In the genomic region with DNA sequence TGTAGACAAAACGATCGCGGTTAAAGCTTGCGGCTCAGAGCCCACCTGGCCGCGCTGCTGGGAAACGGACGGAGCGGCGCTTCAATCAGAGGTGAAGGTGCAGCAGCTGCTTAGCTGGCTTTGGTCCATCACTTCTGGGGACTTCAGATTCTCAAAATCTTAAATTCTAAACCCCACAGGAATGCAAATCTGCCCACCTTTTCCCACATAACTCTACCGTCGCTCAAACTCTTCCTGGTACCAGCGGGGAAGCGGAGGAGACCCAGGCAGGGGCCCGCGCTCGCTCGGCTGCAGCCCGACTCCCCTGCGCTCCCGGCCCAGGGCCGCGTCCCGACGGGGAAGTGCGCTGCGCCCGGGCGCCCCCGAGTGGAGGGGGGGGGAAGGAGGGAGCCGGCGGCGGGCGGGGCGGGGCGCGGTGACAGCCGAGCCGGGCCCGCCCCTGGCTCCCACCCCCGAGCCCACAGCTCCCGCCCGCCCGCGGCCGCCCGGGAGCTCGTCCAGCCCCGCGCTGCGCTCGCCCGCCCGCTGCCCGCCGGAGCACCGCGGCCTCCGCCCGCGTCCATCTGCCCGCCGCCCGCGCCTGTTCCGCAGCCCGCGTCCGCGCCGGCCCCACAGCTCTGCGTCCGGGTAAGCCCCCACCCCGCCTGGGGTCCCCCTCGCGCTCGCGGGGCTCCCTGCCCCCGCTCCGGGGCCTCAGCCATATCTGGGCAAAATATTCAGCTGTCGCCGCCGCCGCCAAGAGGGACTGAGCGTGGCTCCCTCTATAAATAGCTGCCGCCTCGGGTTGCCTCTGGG, we compare ENCODE assay signal across 2 cellular contexts.
TF ChIP-seq lines count a peak whose summit lies in the region.

Gene TMOD1, plus strand, starts transcription at position 490 of the 795 bp plus-strand sequence. CDS start 22,523 bp downstream, outside the sequence.

TF ChIP-seq in HEK293, 187 proteins besides CTCF, POLR2A, EP300 and RAD21 (continued from another document and continues in another):
- TF ChIP-seq ZBTB21 (tag by site-specific recombination; IDR thresholded peaks at IDR 0.05) (no peak), ZNF394 (tag by site-specific recombination; IDR thresholded peaks at IDR 0.05; ENCODE audit: borderline replicate concordance) (no peak), ZNF792 (tag by site-specific recombination; IDR thresholded peaks at IDR 0.05) (no peak), ZNF239 (tag by site-specific recombination; IDR thresholded peaks at IDR 0.05) (no peak), ZNF280C (tag by site-specific recombination; IDR thresholded peaks at IDR 0.05) (no peak), MZF1 (tag by site-specific recombination; IDR thresholded peaks at IDR 0.05; ENCODE audit: borderline replicate concordance) (no peak), ZNF677 (tag by site-specific recombination; IDR thresholded peaks at IDR 0.05) (no peak), ZNF776 (tag by site-specific recombination; IDR thresholded peaks at IDR 0.05; ENCODE audit: borderline replicate concordance) (no peak), ZNF701 (tag by site-specific recombination; IDR thresholded peaks at IDR 0.05) (no peak), ZNF521 (tag by site-specific recombination; IDR thresholded peaks at IDR 0.05) (no peak), ZEB2 (tag by site-specific recombination; IDR thresholded peaks at IDR 0.05) (peak; percentile 49; the same call in 1 of the 2 replicates), ZNF777 (tag by site-specific recombination; IDR thresholded peaks at IDR 0.05; ENCODE audit: borderline replicate concordance) (no peak), ZNF335 (tag by site-specific recombination; conservative IDR thresholded peaks at IDR 0.05) (peak; percentile 65), ZNF473 (tag by site-specific recombination; IDR thresholded peaks at IDR 0.05) (no peak), GLI2 (tag by site-specific recombination; IDR thresholded peaks at IDR 0.05; ENCODE audit: borderline replicate concordance, low read depth) (no peak), ZNF664 (tag by site-specific recombination; IDR thresholded peaks at IDR 0.05) (no peak), ZNF692 (tag by site-specific recombination; IDR thresholded peaks at IDR 0.05) (no peak), ZNF830 (tag by site-specific recombination; IDR thresholded peaks at IDR 0.05; ENCODE audit: low read depth) (no peak), ZNF585B (tag by site-specific recombination; IDR thresholded peaks at IDR 0.05) (0 out of 2 replicates have a peak, but pooled peaks have one; percentile 6), FEZF1 (tag by site-specific recombination; IDR thresholded peaks at IDR 0.05) (no peak), ZIC2 (tag by site-specific recombination; IDR thresholded peaks at IDR 0.05) (peak; percentile 34; the same call in 1 of the 2 replicates), ZBTB48 (tag by site-specific recombination; IDR thresholded peaks at IDR 0.05) (no peak)
- TF ChIP-seq, protein P1, sequence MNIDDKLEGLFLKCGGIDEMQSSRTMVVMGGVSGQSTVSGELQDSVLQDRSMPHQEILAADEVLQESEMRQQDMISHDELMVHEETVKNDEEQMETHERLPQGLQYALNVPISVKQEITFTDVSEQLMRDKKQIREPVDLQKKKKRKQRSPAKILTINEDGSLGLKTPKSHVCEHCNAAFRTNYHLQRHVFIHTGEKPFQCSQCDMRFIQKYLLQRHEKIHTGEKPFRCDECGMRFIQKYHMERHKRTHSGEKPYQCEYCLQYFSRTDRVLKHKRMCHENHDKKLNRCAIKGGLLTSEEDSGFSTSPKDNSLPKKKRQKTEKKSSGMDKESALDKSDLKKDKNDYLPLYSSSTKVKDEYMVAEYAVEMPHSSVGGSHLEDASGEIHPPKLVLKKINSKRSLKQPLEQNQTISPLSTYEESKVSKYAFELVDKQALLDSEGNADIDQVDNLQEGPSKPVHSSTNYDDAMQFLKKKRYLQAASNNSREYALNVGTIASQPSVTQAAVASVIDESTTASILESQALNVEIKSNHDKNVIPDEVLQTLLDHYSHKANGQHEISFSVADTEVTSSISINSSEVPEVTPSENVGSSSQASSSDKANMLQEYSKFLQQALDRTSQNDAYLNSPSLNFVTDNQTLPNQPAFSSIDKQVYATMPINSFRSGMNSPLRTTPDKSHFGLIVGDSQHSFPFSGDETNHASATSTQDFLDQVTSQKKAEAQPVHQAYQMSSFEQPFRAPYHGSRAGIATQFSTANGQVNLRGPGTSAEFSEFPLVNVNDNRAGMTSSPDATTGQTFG (tag by site-specific recombination; IDR thresholded peaks at IDR 0.05; ENCODE audit: borderline replicate concordance): no peak
- TF ChIP-seq, protein P2, sequence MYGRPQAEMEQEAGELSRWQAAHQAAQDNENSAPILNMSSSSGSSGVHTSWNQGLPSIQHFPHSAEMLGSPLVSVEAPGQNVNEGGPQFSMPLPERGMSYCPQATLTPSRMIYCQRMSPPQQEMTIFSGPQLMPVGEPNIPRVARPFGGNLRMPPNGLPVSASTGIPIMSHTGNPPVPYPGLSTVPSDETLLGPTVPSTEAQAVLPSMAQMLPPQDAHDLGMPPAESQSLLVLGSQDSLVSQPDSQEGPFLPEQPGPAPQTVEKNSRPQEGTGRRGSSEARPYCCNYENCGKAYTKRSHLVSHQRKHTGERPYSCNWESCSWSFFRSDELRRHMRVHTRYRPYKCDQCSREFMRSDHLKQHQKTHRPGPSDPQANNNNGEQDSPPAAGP (tag by site-specific recombination; IDR thresholded peaks at IDR 0.05): no peak

TF ChIP-seq in HepG2, 621 proteins besides CTCF, POLR2A, EP300 and RAD21 (continued from another document and continues in another):
- TF ChIP-seq, protein P3, sequence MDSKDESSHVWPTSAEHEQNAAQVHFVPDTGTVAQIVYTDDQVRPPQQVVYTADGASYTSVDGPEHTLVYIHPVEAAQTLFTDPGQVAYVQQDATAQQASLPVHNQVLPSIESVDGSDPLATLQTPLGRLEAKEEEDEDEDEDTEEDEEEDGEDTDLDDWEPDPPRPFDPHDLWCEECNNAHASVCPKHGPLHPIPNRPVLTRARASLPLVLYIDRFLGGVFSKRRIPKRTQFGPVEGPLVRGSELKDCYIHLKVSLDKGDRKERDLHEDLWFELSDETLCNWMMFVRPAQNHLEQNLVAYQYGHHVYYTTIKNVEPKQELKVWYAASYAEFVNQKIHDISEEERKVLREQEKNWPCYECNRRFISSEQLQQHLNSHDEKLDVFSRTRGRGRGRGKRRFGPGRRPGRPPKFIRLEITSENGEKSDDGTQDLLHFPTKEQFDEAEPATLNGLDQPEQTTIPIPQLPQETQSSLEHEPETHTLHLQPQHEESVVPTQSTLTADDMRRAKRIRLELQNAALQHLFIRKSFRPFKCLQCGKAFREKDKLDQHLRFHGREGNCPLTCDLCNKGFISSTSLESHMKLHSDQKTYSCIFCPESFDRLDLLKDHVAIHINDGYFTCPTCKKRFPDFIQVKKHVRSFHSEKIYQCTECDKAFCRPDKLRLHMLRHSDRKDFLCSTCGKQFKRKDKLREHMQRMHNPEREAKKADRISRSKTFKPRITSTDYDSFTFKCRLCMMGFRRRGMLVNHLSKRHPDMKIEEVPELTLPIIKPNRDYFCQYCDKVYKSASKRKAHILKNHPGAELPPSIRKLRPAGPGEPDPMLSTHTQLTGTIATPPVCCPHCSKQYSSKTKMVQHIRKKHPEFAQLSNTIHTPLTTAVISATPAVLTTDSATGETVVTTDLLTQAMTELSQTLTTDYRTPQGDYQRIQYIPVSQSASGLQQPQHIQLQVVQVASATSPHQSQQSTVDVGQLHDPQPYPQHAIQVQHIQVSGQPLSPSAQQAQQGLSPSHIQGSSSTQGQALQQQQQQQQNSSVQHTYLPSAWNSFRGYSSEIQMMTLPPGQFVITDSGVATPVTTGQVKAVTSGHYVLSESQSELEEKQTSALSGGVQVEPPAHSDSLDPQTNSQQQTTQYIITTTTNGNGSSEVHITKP (CRISPR knock-in tag; IDR thresholded peaks at IDR 0.05; ENCODE audit: low read depth): 0 out of 2 replicates have a peak, but pooled peaks have one; percentile 48
- TF ChIP-seq ZNF275 (CRISPR knock-in tag; IDR thresholded peaks at IDR 0.05; ENCODE audit: borderline replicate concordance): no peak
- TF ChIP-seq, protein P4, sequence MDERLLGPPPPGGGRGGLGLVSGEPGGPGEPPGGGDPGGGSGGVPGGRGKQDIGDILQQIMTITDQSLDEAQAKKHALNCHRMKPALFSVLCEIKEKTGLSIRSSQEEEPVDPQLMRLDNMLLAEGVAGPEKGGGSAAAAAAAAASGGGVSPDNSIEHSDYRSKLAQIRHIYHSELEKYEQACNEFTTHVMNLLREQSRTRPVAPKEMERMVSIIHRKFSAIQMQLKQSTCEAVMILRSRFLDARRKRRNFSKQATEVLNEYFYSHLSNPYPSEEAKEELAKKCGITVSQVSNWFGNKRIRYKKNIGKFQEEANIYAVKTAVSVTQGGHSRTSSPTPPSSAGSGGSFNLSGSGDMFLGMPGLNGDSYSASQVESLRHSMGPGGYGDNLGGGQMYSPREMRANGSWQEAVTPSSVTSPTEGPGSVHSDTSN (CRISPR knock-in tag; IDR thresholded peaks at IDR 0.05): no peak
- TF ChIP-seq STAT6 (CRISPR knock-in tag; IDR thresholded peaks at IDR 0.05; ENCODE audit: borderline replicate concordance): no peak
- no peak for TF ChIP-seq RBFOX2 (IDR thresholded peaks at IDR 0.05; ENCODE audit: low read depth, low read length)
- TF ChIP-seq, protein P5, sequence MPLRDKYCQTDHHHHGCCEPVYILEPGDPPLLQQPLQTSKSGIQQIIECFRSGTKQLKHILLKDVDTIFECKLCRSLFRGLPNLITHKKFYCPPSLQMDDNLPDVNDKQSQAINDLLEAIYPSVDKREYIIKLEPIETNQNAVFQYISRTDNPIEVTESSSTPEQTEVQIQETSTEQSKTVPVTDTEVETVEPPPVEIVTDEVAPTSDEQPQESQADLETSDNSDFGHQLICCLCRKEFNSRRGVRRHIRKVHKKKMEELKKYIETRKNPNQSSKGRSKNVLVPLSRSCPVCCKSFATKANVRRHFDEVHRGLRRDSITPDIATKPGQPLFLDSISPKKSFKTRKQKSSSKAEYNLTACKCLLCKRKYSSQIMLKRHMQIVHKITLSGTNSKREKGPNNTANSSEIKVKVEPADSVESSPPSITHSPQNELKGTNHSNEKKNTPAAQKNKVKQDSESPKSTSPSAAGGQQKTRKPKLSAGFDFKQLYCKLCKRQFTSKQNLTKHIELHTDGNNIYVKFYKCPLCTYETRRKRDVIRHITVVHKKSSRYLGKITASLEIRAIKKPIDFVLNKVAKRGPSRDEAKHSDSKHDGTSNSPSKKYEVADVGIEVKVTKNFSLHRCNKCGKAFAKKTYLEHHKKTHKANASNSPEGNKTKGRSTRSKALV (CRISPR knock-in tag; IDR thresholded peaks at IDR 0.05): peak; percentile 25; the same call in 1 of the 2 replicates
- no peak for TF ChIP-seq HOXA5 (CRISPR knock-in tag; IDR thresholded peaks at IDR 0.05)
- no peak for TF ChIP-seq MYC (CRISPR knock-in tag; IDR thresholded peaks at IDR 0.05; ENCODE audit: borderline replicate concordance)
- no peak for TF ChIP-seq NRL (CRISPR knock-in tag; IDR thresholded peaks at IDR 0.05; ENCODE audit: borderline replicate concordance)
- TF ChIP-seq ZNF570 (CRISPR knock-in tag; IDR thresholded peaks at IDR 0.05; ENCODE audit: borderline replicate concordance): no peak
- no peak for TF ChIP-seq SMAD1 (CRISPR knock-in tag; IDR thresholded peaks at IDR 0.05; ENCODE audit: borderline replicate concordance, low read depth)
- no peak for TF ChIP-seq TAF15 (IDR thresholded peaks at IDR 0.05; ENCODE audit: low read depth, low read length, poor library complexity, severe bottlenecking)
- TF ChIP-seq, protein P6, sequence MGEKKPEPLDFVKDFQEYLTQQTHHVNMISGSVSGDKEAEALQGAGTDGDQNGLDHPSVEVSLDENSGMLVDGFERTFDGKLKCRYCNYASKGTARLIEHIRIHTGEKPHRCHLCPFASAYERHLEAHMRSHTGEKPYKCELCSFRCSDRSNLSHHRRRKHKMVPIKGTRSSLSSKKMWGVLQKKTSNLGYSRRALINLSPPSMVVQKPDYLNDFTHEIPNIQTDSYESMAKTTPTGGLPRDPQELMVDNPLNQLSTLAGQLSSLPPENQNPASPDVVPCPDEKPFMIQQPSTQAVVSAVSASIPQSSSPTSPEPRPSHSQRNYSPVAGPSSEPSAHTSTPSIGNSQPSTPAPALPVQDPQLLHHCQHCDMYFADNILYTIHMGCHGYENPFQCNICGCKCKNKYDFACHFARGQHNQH (CRISPR knock-in tag; IDR thresholded peaks at IDR 0.05): no peak
